ENCODE assay signal across 14 cellular contexts in the genomic region with DNA sequence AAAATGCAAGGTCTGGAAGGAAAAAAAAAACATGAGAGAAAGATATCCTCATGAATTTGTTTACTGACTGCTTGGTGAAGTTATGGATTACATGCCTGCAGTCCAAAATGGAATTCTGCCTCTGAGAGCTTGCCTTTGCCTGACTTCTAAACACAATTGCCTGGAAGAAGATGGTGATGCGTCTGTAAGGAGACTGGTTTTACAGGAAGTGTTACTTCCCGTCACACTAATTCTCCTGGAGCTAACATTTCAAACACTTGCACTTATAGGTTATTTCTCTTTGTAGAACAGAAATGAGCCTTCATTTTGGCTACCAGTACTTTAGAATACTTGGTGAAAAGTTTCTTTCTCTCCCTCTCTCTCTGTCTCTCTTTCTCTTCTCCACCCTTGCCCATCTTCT.
"Had no signal": no experiment of that assay in that cellular context is flagged by ENCODE, and none has a peak within 500 bp of the region (broad histone marks: within the 10 kb centered on the region; RNA-seq: fewer than 3 reads in every experiment).

No MANE protein-coding gene starts in this region.

- H3K27ac Mint-ChIP-seq: memory B cell; naive thymus-derived CD4-positive, alpha-beta T cell; nephron; stimulated activated memory B cell treated with anti-CD40 and anti-IgM and Interleukin-4, amounts not matched to agents 10 μg/mL and 1 μg/mL and 100 μg/mL, for 72 hours; stimulated activated naive CD8-positive, alpha-beta T cell treated with anti-CD3 and anti-CD28 coated beads, Interleukin-15, Interleukin-2, amounts not matched to agents 100 ng/mL and 50 ng/mL, for 24 hours had no signal

- H3K9me3 Mint-ChIP-seq: stimulated activated memory B cell treated with anti-CD40 and anti-IgM and Interleukin-4, amounts not matched to agents 10 μg/mL and 1 μg/mL and 100 μg/mL, for 72 hours had no signal

- H3K27me3 Mint-ChIP-seq: memory B cell; naive thymus-derived CD4-positive, alpha-beta T cell; stimulated activated memory B cell treated with anti-CD40 and anti-IgM and Interleukin-4, amounts not matched to agents 10 μg/mL and 1 μg/mL and 100 μg/mL, for 72 hours; stimulated activated naive CD8-positive, alpha-beta T cell treated with anti-CD3 and anti-CD28 coated beads, Interleukin-15, Interleukin-2, amounts not matched to agents 100 ng/mL and 50 ng/mL, for 24 hours had no signal

- H3K4me3 Mint-ChIP-seq: memory B cell; naive thymus-derived CD4-positive, alpha-beta T cell; nephron; stimulated activated memory B cell treated with anti-CD40 and anti-IgM and Interleukin-4, amounts not matched to agents 10 μg/mL and 1 μg/mL and 100 μg/mL, for 72 hours; stimulated activated naive CD8-positive, alpha-beta T cell treated with anti-CD3 and anti-CD28 coated beads, Interleukin-15, Interleukin-2, amounts not matched to agents 100 ng/mL and 50 ng/mL, for 24 hours had no signal

- H3K4me1 Mint-ChIP-seq: memory B cell; naive thymus-derived CD4-positive, alpha-beta T cell; stimulated activated memory B cell treated with anti-CD40 and anti-IgM and Interleukin-4, amounts not matched to agents 10 μg/mL and 1 μg/mL and 100 μg/mL, for 72 hours had no signal

- H3K36me3 Mint-ChIP-seq: naive thymus-derived CD4-positive, alpha-beta T cell; stimulated activated memory B cell treated with anti-CD40 and anti-IgM and Interleukin-4, amounts not matched to agents 10 μg/mL and 1 μg/mL and 100 μg/mL, for 72 hours had no signal

- ATAC-seq: foreskin keratinocyte; gastroesophageal sphincter; heart left ventricle; left lobe of liver; naive thymus-derived CD4-positive, alpha-beta T cell; sciatic nerve; stimulated activated memory B cell treated with anti-CD40 and anti-IgM and Interleukin-4, amounts not matched to agents 10 μg/mL and 1 μg/mL and 100 μg/mL, for 72 hours had no signal

- DNase-seq: heart left ventricle; kidney; midbrain; naive thymus-derived CD4-positive, alpha-beta T cell; nucleus accumbens; stimulated activated CD4-positive, alpha-beta T cell treated with anti-CD3 and anti-CD28 coated beads, Interleukin-4, amount 100 ng/mL, for 4 hours had no signal
